ENCODE assay signal across 12 cellular contexts in the genomic region with DNA sequence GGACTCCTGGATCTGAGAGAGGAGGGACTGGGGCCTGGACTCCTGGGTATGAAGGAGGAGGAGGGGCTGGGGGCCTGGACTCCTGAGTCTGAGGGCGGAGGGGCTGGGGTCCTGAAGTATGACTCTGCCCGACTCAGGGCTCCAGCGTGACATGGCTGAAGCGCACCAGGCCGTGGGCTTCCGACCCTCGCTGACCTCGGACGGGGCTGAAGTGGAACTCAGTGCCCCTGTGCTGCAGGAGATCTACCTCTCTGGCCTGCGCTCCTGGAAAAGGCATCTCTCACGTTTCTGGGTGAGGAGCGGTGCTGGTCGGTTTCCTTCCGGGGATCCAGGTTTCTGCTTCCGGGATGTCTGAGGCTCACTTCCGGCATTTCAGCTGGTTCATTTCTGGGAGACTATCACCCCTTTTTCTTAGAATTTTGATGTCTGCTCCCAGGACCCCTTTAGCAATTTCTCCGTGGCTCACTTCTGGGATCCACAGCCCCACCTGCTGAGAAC. TPM values are rescaled to one million over a fixed set of nuclear protein-coding genes. Genes with fewer than 3 reads are reported as not detected.
DNase-seq lines count a peak whose midpoint lies in the region; ATAC-seq and TF ChIP-seq lines count a peak whose summit lies in the region.
"Had no signal": no experiment of that assay in that cellular context is flagged by ENCODE, and none has a peak within 500 bp of the region (broad histone marks: within the 10 kb centered on the region; RNA-seq: fewer than 3 reads in every experiment).

No MANE protein-coding gene starts in this region.

- WGBS in right cardiac atrium: 70% methylated on average over 17 of the region's 17 CpGs
- 86% methylated on average over 17 of the region's 17 CpGs for WGBS in mesenchymal stem cell

- H2AK5ac ChIP-seq in mesenchymal stem cell (ENCODE audit: low read length, severe bottlenecking): no peak overlapping the region

- no peak overlapping the region for H2BK120ac ChIP-seq in mesenchymal stem cell (ENCODE audit: low read depth, low read length)

- H3K18ac ChIP-seq in mesenchymal stem cell (ENCODE audit: low read depth in 1 of 2, low read length in 2 of 2): no peak overlapping the region

- H3K4me1 ChIP-seq in right cardiac atrium (ENCODE audit: control insufficient read depth, insufficient read depth, low read length) (no peaks in the 10 kb centered on the region), mesenchymal stem cell (ENCODE audit: control insufficient read depth, insufficient read depth, low read depth, low read length) (peaks cover 21% of the 10 kb centered on the region)

- H3K4me3 ChIP-seq in right cardiac atrium (ENCODE audit: low read length): no peak overlapping the region
- H3K4me3 ChIP-seq in mesenchymal stem cell (ENCODE audit: insufficient read depth in 1 of 2, low read depth in 1 of 2, low read length in 2 of 2): peak overlapping the region in 1 of 2 experiments; percentile 91

- H3K14ac ChIP-seq in mesenchymal stem cell (ENCODE audit: low read length in 2 of 2): no peak overlapping the region

- H3K9me3 ChIP-seq in right cardiac atrium (ENCODE audit: control insufficient read depth, low read length) (no peaks in the 10 kb centered on the region), mesenchymal stem cell (ENCODE audit: control insufficient read depth, low read length) (no peaks in the 10 kb centered on the region)
- H3K9me3 ChIP-seq: neutrophil had no signal

- intact Hi-C loops in right cardiac atrium (cut with DNase I) (no loop called here), left cardiac atrium (cut with DNase I) (loop anchor here in 1 of 2 donors (5.0 kb wide), 1 partner anchor 70 kb away; a partner anchor contains a TSS)

- H3K9ac ChIP-seq in mesenchymal stem cell (ENCODE audit: low read length): no peak overlapping the region

- H2BK5ac ChIP-seq in mesenchymal stem cell (ENCODE audit: low read depth, low read length, poor library complexity, severe bottlenecking): no peak overlapping the region

- in situ Hi-C loops in ACHN (cut with HindIII; ENCODE audit: low pct_ligation_motif_present, low pct_unique_long_range_greater_than_20kb, low sequenced_read_pairs): no loop called here

- DNase-seq in right cardiac atrium (peak in 2 of 3 donors; percentile 47 to 51), left cardiac atrium (no peak), mesenchymal stem cell (no peak), ACHN (no peak), COLO829 (ENCODE audit: low spot score) (no peak), NCI-H1436 treated with DMSO at 0.1 percent for 48 hours (lab: John Stamatoyannopoulos, UW) (no peak)
- DNase-seq: NCI-H146; stimulated activated CD4-positive, alpha-beta T cell treated with anti-CD3 and anti-CD28 coated beads, Interleukin-2, amount 100 ng/mL, for 24 hours; stimulated activated naive CD8-positive, alpha-beta T cell treated with anti-CD3 and anti-CD28 coated beads, Interleukin-15, amount 100 ng/mL, for 72 hours had no signal

- ATAC-seq in right cardiac atrium (no peak), left cardiac atrium (no peak), GM21515 (IDR thresholded peaks at IDR 0.05; ENCODE audit: unreplicated experiment) (no peak)

- peaks cover 11 to 26% of the 10 kb centered on the region in 2 experiments for H3K36me3 ChIP-seq in mesenchymal stem cell (ENCODE audit: control insufficient read depth in 1 of 2, insufficient read depth in 2 of 2, low read depth in 1 of 2, low read length in 2 of 2)
- H3K36me3 ChIP-seq: neutrophil had no signal

- peaks cover 0 to 10% (median 0%) of the 10 kb centered on the region in 5 experiments for H3K9me3 Mint-ChIP-seq in brain
- H3K9me3 Mint-ChIP-seq: stimulated activated naive CD8-positive, alpha-beta T cell treated with anti-CD3 and anti-CD28 coated beads, Interleukin-15, amount 100 ng/mL, for 72 hours had no signal

- H3K23ac ChIP-seq in mesenchymal stem cell (ENCODE audit: low read length in 2 of 2): no peak overlapping the region

- peak overlapping the region; percentile 56 for H4K8ac ChIP-seq in mesenchymal stem cell (ENCODE audit: low read length)

- no peak for TF ChIP-seq CTCF in brain (conservative IDR thresholded peaks at IDR 0.05)

- H3K79me1 ChIP-seq in mesenchymal stem cell (replicated peaks; ENCODE audit: low read length, poor library complexity, severe bottlenecking): peaks cover 9% of the 10 kb centered on the region

- peaks cover 6% of the 10 kb centered on the region for H3K27me3 Mint-ChIP-seq in brain

- no peak overlapping the region for H3K4me2 ChIP-seq in mesenchymal stem cell (ENCODE audit: low read length, poor library complexity, severe bottlenecking)

- H3K27me3 ChIP-seq in right cardiac atrium (ENCODE audit: control insufficient read depth, insufficient read depth) (no peaks in the 10 kb centered on the region), mesenchymal stem cell (ENCODE audit: control insufficient read depth in 1 of 2, insufficient read depth in 1 of 2, low read length in 2 of 2) (no peaks in the 10 kb centered on the region)

- H3K36me3 Mint-ChIP-seq in brain: peaks cover 23% of the 10 kb centered on the region

- peak overlapping the region; percentile 43 for H4K91ac ChIP-seq in mesenchymal stem cell (ENCODE audit: low read length)

- peak overlapping the region; percentile 69 to 100 (median 99) for H3K27ac Mint-ChIP-seq in brain
- H3K27ac Mint-ChIP-seq: stimulated activated naive CD8-positive, alpha-beta T cell treated with anti-CD3 and anti-CD28 coated beads, Interleukin-15, amount 100 ng/mL, for 72 hours had no signal

- H3K4me3 Mint-ChIP-seq in brain: peak overlapping the region; percentile 90 to 98 (median 95)

- H2BK15ac ChIP-seq in mesenchymal stem cell (ENCODE audit: low read depth, poor library complexity, severe bottlenecking): no peak overlapping the region

- H3K4me1 Mint-ChIP-seq in brain: peaks cover 47% of the 10 kb centered on the region

- H3K27ac ChIP-seq in right cardiac atrium (ENCODE audit: low read length): no peak overlapping the region
- H3K27ac ChIP-seq in mesenchymal stem cell (ENCODE audit: low read length, poor library complexity, severe bottlenecking): no peak overlapping the region
- H3K27ac ChIP-seq: neutrophil had no signal

- H3K4ac ChIP-seq in mesenchymal stem cell (ENCODE audit: low read depth in 1 of 2, low read length in 2 of 2): no peak overlapping the region

- H2AFZ ChIP-seq in mesenchymal stem cell (ENCODE audit: low read depth, low read length): no peak overlapping the region

- H2BK12ac ChIP-seq in mesenchymal stem cell (ENCODE audit: low read length in 2 of 2): peak overlapping the region in 1 of 2 experiments; percentile 2

RNA-seq across cellular contexts. Expression of a gene that starts 1.2 kb away (rescaled TPM):
- total RNA-seq in right cardiac atrium: 1 to 10 TPM; 4.8 to 8.5 (median 5.7) TPM
- 4.5 TPM for polyA plus RNA-seq in right cardiac atrium
- total RNA-seq in left cardiac atrium: 1 to 10 TPM; 4.7 to 5.1 TPM
- polyA plus RNA-seq in brain (ENCODE audit: insufficient read depth, low read depth, low replicate concordance): 65.1 TPM
- 24.1 TPM for polyA plus RNA-seq in mesenchymal stem cell (2013, experiment 1 of 2)
- polyA plus RNA-seq in mesenchymal stem cell (2013, experiment 2 of 2): 23.0 TPM

RNA-seq across cellular contexts. Expression of a gene that starts 2.8 kb away (rescaled TPM):
- total RNA-seq in right cardiac atrium (under 1 TPM; 0.28 to 0.82 (median 0.44) TPM), left cardiac atrium (1 to 10 TPM; 1.1 to 1.2 TPM)
- polyA plus RNA-seq in right cardiac atrium (0.52 TPM), brain (ENCODE audit: insufficient read depth, low read depth, low replicate concordance) (1.7 TPM)
- 0.68 TPM for polyA plus RNA-seq in mesenchymal stem cell (2013, experiment 1 of 2)
- 0.44 TPM for polyA plus RNA-seq in mesenchymal stem cell (2013, experiment 2 of 2)

RNA-seq across cellular contexts. Expression of a gene that starts 15.1 kb away (rescaled TPM):
- total RNA-seq in right cardiac atrium (100 to 1,000 TPM; 117 to 131 (median 125) TPM), left cardiac atrium (100 to 1,000 TPM; 137 to 159 TPM)
- polyA plus RNA-seq in right cardiac atrium (154 TPM), brain (ENCODE audit: insufficient read depth, low read depth, low replicate concordance) (243 TPM)
- 111 TPM for polyA plus RNA-seq in mesenchymal stem cell (2013, experiment 1 of 2)
- 103 TPM for polyA plus RNA-seq in mesenchymal stem cell (2013, experiment 2 of 2)

RNA-seq across cellular contexts. Expression of a gene that starts 26.4 kb away (rescaled TPM):
- 10 to 100 TPM in 3 of 4 donors, 1 to 10 TPM in 1; 8.6 to 14.0 (median 12.4) TPM for total RNA-seq in right cardiac atrium
- polyA plus RNA-seq in right cardiac atrium: 15.1 TPM
- total RNA-seq in left cardiac atrium: 10 to 100 TPM; 12.0 to 12.5 TPM
- 11.5 TPM for polyA plus RNA-seq in brain (ENCODE audit: insufficient read depth, low read depth, low replicate concordance)
- 20.5 TPM for polyA plus RNA-seq in mesenchymal stem cell (2013, experiment 1 of 2)
- 20.9 TPM for polyA plus RNA-seq in mesenchymal stem cell (2013, experiment 2 of 2)

RNA-seq across cellular contexts. Expression of a gene that starts 26.5 kb away (rescaled TPM):
- total RNA-seq in right cardiac atrium (10 to 100 TPM; 34.1 to 58.0 (median 40.7) TPM), left cardiac atrium (10 to 100 TPM; 46.3 to 48.1 TPM)
- polyA plus RNA-seq in right cardiac atrium (39.6 TPM), brain (ENCODE audit: insufficient read depth, low read depth, low replicate concordance) (80.8 TPM)
- polyA plus RNA-seq in mesenchymal stem cell (2013, experiment 1 of 2): 73.1 TPM
- polyA plus RNA-seq in mesenchymal stem cell (2013, experiment 2 of 2): 76.3 TPM

Comparison
In these comparisons a context has a peak if more than half of its experiments do, and no peak if none do; other contexts are left out.
1. DNase-seq: peak in right cardiac atrium (2 of 3); none in left cardiac atrium (single experiment), mesenchymal stem cell (single experiment), ACHN (single experiment), COLO829 (single experiment) and NCI-H1436 treated with DMSO at 0.1 percent for 48 hours (single experiment).